In genomic region chr9:20591223-20591622, GRCh38 we compare ENCODE assay signal across 3 cellular contexts.
TF ChIP-seq lines count a peak whose summit lies in the region.

No MANE protein-coding gene starts in this region.

TF ChIP-seq in SK-N-SH treated with all-trans-retinoic acid at 6 μM for 48 hours, 23 proteins besides CTCF, POLR2A, EP300 and RAD21:
- no peak for TF ChIP-seq BACH2 (CRISPR knock-in tag; IDR thresholded peaks at IDR 0.05; ENCODE audit: borderline replicate concordance)
- TF ChIP-seq SNAI2 (CRISPR knock-in tag; IDR thresholded peaks at IDR 0.05): no peak
- no peak for TF ChIP-seq ARNTL (CRISPR knock-in tag; IDR thresholded peaks at IDR 0.05; ENCODE audit: borderline replicate concordance, low read depth)
- no peak for TF ChIP-seq PATZ1 (CRISPR knock-in tag; IDR thresholded peaks at IDR 0.05; ENCODE audit: borderline replicate concordance)
- TF ChIP-seq ZNF8 (CRISPR knock-in tag; IDR thresholded peaks at IDR 0.05): no peak
- no peak for TF ChIP-seq CSRNP3 (CRISPR knock-in tag; IDR thresholded peaks at IDR 0.05)
TF ChIP-seq in SK-N-SH treated with all-trans-retinoic acid at 6 μM for 48 hours: peak in this region for 0.

TF ChIP-seq in SK-N-SH, 30 proteins besides CTCF, POLR2A, EP300 and RAD21:
- TF ChIP-seq TEAD4 (IDR thresholded peaks at IDR 0.05; ENCODE audit: borderline replicate concordance, insufficient read depth) (no peak), SIN3A (IDR thresholded peaks at IDR 0.05; ENCODE audit: borderline replicate concordance, low read depth, low read length) (no peak), JUND (IDR thresholded peaks at IDR 0.05) (no peak), EZH2phosphoT487 (IDR thresholded peaks at IDR 0.05; ENCODE audit: borderline replicate concordance, low read depth) (no peak), MAX (IDR thresholded peaks at IDR 0.05; ENCODE audit: low read depth) (no peak), TAF1 (IDR thresholded peaks at IDR 0.05; ENCODE audit: borderline replicate concordance, low read depth, low read length) (no peak), GATA2 (CRISPR knock-in tag; IDR thresholded peaks at IDR 0.05) (no peak), GABPA (IDR thresholded peaks at IDR 0.05; ENCODE audit: low read depth) (no peak), FOSL2 (IDR thresholded peaks at IDR 0.05; ENCODE audit: borderline replicate concordance, low read depth) (no peak)
- TF ChIP-seq, protein P1, sequence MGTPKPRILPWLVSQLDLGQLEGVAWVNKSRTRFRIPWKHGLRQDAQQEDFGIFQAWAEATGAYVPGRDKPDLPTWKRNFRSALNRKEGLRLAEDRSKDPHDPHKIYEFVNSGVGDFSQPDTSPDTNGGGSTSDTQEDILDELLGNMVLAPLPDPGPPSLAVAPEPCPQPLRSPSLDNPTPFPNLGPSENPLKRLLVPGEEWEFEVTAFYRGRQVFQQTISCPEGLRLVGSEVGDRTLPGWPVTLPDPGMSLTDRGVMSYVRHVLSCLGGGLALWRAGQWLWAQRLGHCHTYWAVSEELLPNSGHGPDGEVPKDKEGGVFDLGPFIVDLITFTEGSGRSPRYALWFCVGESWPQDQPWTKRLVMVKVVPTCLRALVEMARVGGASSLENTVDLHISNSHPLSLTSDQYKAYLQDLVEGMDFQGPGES (IDR thresholded peaks at IDR 0.05; ENCODE audit: low read depth, low read length): no peak
- TF ChIP-seq, protein P2, sequence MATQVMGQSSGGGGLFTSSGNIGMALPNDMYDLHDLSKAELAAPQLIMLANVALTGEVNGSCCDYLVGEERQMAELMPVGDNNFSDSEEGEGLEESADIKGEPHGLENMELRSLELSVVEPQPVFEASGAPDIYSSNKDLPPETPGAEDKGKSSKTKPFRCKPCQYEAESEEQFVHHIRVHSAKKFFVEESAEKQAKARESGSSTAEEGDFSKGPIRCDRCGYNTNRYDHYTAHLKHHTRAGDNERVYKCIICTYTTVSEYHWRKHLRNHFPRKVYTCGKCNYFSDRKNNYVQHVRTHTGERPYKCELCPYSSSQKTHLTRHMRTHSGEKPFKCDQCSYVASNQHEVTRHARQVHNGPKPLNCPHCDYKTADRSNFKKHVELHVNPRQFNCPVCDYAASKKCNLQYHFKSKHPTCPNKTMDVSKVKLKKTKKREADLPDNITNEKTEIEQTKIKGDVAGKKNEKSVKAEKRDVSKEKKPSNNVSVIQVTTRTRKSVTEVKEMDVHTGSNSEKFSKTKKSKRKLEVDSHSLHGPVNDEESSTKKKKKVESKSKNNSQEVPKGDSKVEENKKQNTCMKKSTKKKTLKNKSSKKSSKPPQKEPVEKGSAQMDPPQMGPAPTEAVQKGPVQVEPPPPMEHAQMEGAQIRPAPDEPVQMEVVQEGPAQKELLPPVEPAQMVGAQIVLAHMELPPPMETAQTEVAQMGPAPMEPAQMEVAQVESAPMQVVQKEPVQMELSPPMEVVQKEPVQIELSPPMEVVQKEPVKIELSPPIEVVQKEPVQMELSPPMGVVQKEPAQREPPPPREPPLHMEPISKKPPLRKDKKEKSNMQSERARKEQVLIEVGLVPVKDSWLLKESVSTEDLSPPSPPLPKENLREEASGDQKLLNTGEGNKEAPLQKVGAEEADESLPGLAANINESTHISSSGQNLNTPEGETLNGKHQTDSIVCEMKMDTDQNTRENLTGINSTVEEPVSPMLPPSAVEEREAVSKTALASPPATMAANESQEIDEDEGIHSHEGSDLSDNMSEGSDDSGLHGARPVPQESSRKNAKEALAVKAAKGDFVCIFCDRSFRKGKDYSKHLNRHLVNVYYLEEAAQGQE (IDR thresholded peaks at IDR 0.05; ENCODE audit: low read depth, low read length): no peak
TF ChIP-seq in SK-N-SH: peak in this region for 0.

TF ChIP-seq in IMR-90, 13 proteins besides CTCF, POLR2A, EP300 and RAD21:
- TF ChIP-seq FOS (IDR thresholded peaks at IDR 0.05; ENCODE audit: low read depth, low read length) (no peak), CEBPB (IDR thresholded peaks at IDR 0.05; ENCODE audit: low read depth, low read length) (no peak), CHD1 (IDR thresholded peaks at IDR 0.05; ENCODE audit: low read depth, low read length) (no peak), RCOR1 (IDR thresholded peaks at IDR 0.05; ENCODE audit: insufficient replicate concordance, low read length) (no peak), MXI1 (IDR thresholded peaks at IDR 0.05; ENCODE audit: borderline replicate concordance, low read depth, low read length) (no peak)
